8 cellular contexts compared by ENCODE assay signal in the genomic region with DNA sequence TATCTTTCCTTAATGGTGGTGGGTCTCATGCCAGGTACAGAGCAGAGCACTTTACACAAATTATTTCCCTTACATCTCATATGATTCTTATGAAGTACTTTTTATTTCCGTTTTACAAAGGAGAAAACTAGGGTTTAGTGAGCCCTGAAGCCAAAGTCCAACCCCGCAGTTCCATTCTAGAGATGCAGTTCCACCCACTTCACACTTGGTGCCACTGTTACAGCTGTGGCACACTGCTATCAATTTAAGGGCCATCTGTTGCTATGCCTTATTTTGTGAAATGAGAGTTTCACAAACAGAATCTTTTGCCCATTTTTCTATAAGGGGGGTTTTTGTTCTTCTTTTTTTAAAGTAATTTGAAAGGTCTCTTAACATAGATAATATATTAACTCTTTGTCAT. TPM values are rescaled to one million over a fixed set of nuclear protein-coding genes. Genes with fewer than 3 reads are reported as not detected.
A peak's percentile ranks its signal among the peaks of the same experiment; 100 is the strongest.
DNase-seq lines count a peak whose midpoint lies in the region; ATAC-seq, FAIRE-seq and TF ChIP-seq lines count a peak whose summit lies in the region.

No MANE protein-coding gene starts in this region.

- H3K4me3 Mint-ChIP-seq in stimulated activated naive CD8-positive, alpha-beta T cell treated with anti-CD3 and anti-CD28 coated beads, Interleukin-15, amount 100 ng/mL, for 72 hours, result no peak overlapping the region

- no peak overlapping the region for H3K27ac Mint-ChIP-seq in stimulated activated naive CD8-positive, alpha-beta T cell treated with anti-CD3 and anti-CD28 coated beads, Interleukin-15, amount 100 ng/mL, for 72 hours

- 43 to 49% methylated on average over 2 of the region's 2 CpGs for WGBS in pancreas, 2 donors

- H3K27me3 ChIP-seq in colonic mucosa, result no peaks in the 10 kb centered on the region
- no peaks in the 10 kb centered on the region for H3K27me3 ChIP-seq in pancreas

- H3K36me3 ChIP-seq in colonic mucosa, result no peaks in the 10 kb centered on the region
- no peaks in the 10 kb centered on the region for H3K36me3 ChIP-seq in pancreas

- H3K4me3 ChIP-seq in LNCaP clone FGC (ENCODE audit: low read depth, low read length), result no peak overlapping the region
- no peak overlapping the region for H3K4me3 ChIP-seq in colonic mucosa
- no peak overlapping the region for H3K4me3 ChIP-seq in pancreas

- H3K27me3 Mint-ChIP-seq in stimulated activated naive CD8-positive, alpha-beta T cell treated with anti-CD3 and anti-CD28 coated beads, Interleukin-15, amount 100 ng/mL, for 72 hours, result no peaks in the 10 kb centered on the region

- no peaks in the 10 kb centered on the region for H3K9me3 ChIP-seq in colonic mucosa
- H3K9me3 ChIP-seq in pancreas, result no peaks in the 10 kb centered on the region

- no peak overlapping the region for H3K9ac ChIP-seq in colonic mucosa (ENCODE audit: low read depth in 2 of 2, low read length in 2 of 2)

- H3K4me1 ChIP-seq in colonic mucosa, result no peaks in the 10 kb centered on the region
- H3K4me1 ChIP-seq in pancreas, result peaks cover 0 to 6% (median 5%) of the 10 kb centered on the region in 3 donors

- H3K27ac ChIP-seq in colonic mucosa (no peak overlapping the region), pancreas (peak overlapping the region in 1 of 4 donors; percentile 10)

- peak; percentile 41 to 78 (median 77) for ATAC-seq in pancreas
- no peak for ATAC-seq in stimulated activated naive CD8-positive, alpha-beta T cell treated with anti-CD3 and anti-CD28 coated beads, Interleukin-15, amount 100 ng/mL, for 72 hours

- H3K4me1 Mint-ChIP-seq in stimulated activated naive CD8-positive, alpha-beta T cell treated with anti-CD3 and anti-CD28 coated beads, Interleukin-15, amount 100 ng/mL, for 72 hours, result no peaks in the 10 kb centered on the region

- DNase-seq in NCI-H2171 treated with DMSO at 0.1 percent for 48 hours (lab: John Stamatoyannopoulos, UW) (peak; percentile 18), NCI-H2171 (lab: John Stamatoyannopoulos, UW) (no peak), LNCaP clone FGC (ENCODE audit: low read depth) (no peak), colonic mucosa (no peak), pancreas (peak in 2 of 6 donors; percentile 16 to 29), RCC 7860 (ENCODE audit: low spot score) (no peak), DMS79 treated with DMSO at 0.1 percent for 48 hours (lab: John Stamatoyannopoulos, UW) (no peak)
- no peak for DNase-seq in stimulated activated naive CD8-positive, alpha-beta T cell treated with anti-CD3 and anti-CD28 coated beads, Interleukin-15, amount 100 ng/mL, for 72 hours

- no peaks in the 10 kb centered on the region for H3K9me3 Mint-ChIP-seq in stimulated activated naive CD8-positive, alpha-beta T cell treated with anti-CD3 and anti-CD28 coated beads, Interleukin-15, amount 100 ng/mL, for 72 hours

- FAIRE-seq in pancreas (lab: Jason Lieb, UNC) (no peak), RCC 7860 (lab: Jason Lieb, UNC) (no peak)

- TF ChIP-seq CTCF in LNCaP clone FGC (IDR thresholded peaks at IDR 0.05; ENCODE audit: control insufficient read depth, extremely low read depth, insufficient read depth) (peak; percentile 41), colonic mucosa (IDR thresholded peaks at IDR 0.05) (peak; percentile 25), pancreas (IDR thresholded peaks at IDR 0.05) (peak in 2 of 4 donors; percentile 23)

- intact Hi-C loops in colonic mucosa (cut with DNase I), result no loop called here
- intact Hi-C loops in pancreas (cut with DNase I), result loop anchor here (10.0 kb wide), 1 partner anchor 411 kb away; no protein-coding TSS in a partner anchor

RNA-seq across cellular contexts. Expression of gene MIPEP, which starts 12.9 kb away (rescaled TPM):
- total RNA-seq in colonic mucosa (10 to 100 TPM; 25.9 to 33.0 TPM), pancreas (10 to 100 TPM in 4 of 6 donors, 1 to 10 TPM in 2; 8.0 to 12.2 (median 10.6) TPM)
- 10 to 100 TPM in 1 of 2 donors, 1 to 10 TPM in 1; 9.5 to 12.8 TPM for polyA plus RNA-seq in pancreas

RNA-seq across cellular contexts. Expression of gene C1QTNF9B, which starts 21.0 kb away (rescaled TPM):
- under 1 TPM in 1 of 2 donors, not detected in 1; 0.27 TPM for total RNA-seq in colonic mucosa
- total RNA-seq in pancreas, result under 1 TPM in 1 of 6 donors, not detected in 5; 0.20 TPM
- polyA plus RNA-seq in pancreas, result under 1 TPM in 1 of 2 donors, not detected in 1; 0.12 TPM
